13 cellular contexts compared by ENCODE assay signal in the genomic region with DNA sequence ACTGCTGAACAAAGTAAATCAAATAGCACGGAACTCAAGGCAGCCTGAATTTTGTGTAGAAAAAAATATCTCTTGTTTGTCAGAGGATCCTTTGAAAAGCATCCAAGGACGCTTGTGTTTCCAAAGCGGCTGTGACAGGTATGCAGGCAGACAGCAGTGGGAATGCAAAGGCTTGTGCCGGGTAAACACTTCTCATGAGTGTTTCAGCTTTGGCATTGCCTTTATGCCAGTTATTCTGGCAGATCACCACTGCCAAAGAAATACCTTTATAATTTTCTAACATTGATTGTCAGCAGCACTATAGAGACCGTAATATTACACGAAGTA.
DNase-seq lines count a peak whose midpoint lies in the region; TF ChIP-seq lines count a peak whose summit lies in the region.
"Had no signal": no experiment of that assay in that cellular context is flagged by ENCODE, and none has a peak within 500 bp of the region (broad histone marks: within the 10 kb centered on the region; RNA-seq: fewer than 3 reads in every experiment).

No MANE protein-coding gene starts in this region.

- no peaks in the 10 kb centered on the region for H3K36me3 Mint-ChIP-seq in activated CD4-positive, alpha-beta memory T cell treated with anti-CD3 and anti-CD28 coated beads for 36 hours
- H3K36me3 Mint-ChIP-seq: activated naive CD8-positive, alpha-beta T cell treated with anti-CD3 and anti-CD28 coated beads for 36 hours had no signal

- H3K36me3 ChIP-seq in endocrine pancreas (ENCODE audit: control insufficient read depth, insufficient read depth, low read length) (no peaks in the 10 kb centered on the region), osteoblast (ENCODE audit: insufficient read depth, low read length) (no peaks in the 10 kb centered on the region)
- H3K36me3 ChIP-seq: SJCRH30 had no signal

- H3K4me2 ChIP-seq in osteoblast (ENCODE audit: insufficient read depth, low read length): no peak overlapping the region

- no peak overlapping the region for H3K27ac ChIP-seq in osteoblast (ENCODE audit: low read depth, low read length)
- H3K27ac ChIP-seq: SJCRH30 had no signal

- H3K27me3 Mint-ChIP-seq in activated CD4-positive, alpha-beta memory T cell treated with anti-CD3 and anti-CD28 coated beads for 36 hours: peaks cover 55% of the 10 kb centered on the region

- intact Hi-C loops in activated CD4-positive, alpha-beta memory T cell treated with anti-CD3 and anti-CD28 coated beads for 36 hours (cut with micrococcal nuclease): loop anchor here (5.0 to 10.0 kb wide), 3 partner anchors 107 to 270 kb away; no protein-coding TSS in a partner anchor

- H3K9me3 Mint-ChIP-seq in activated CD4-positive, alpha-beta memory T cell treated with anti-CD3 and anti-CD28 coated beads for 36 hours: no peaks in the 10 kb centered on the region
- H3K9me3 Mint-ChIP-seq: activated naive CD8-positive, alpha-beta T cell treated with anti-CD3 and anti-CD28 coated beads for 36 hours had no signal

- H3K9me3 ChIP-seq in endocrine pancreas (ENCODE audit: control insufficient read depth, low read length) (no peaks in the 10 kb centered on the region), osteoblast (ENCODE audit: low read depth, low read length) (no peaks in the 10 kb centered on the region)
- H3K9me3 ChIP-seq: mucosa of descending colon, SJCRH30 had no signal

- CTCF ChIA-PET in activated CD4-positive, alpha-beta memory T cell treated with anti-CD3 and anti-CD28 coated beads for 36 hours (lab: Charles Lee): interaction anchor here (1.1 to 1.3 kb wide), 2 partner anchors 45 to 271 kb away, joined by 3 to 4 read pairs; no protein-coding TSS in a partner anchor

- H3K9ac ChIP-seq in endocrine pancreas (ENCODE audit: control insufficient read depth, insufficient read depth, low read length): no peak overlapping the region

- H3K4me1 Mint-ChIP-seq in activated CD4-positive, alpha-beta memory T cell treated with anti-CD3 and anti-CD28 coated beads for 36 hours (ENCODE audit: low read depth): peaks cover 17% of the 10 kb centered on the region

- no peak overlapping the region for H2AFZ ChIP-seq in osteoblast (ENCODE audit: low read length)

- H3K79me2 ChIP-seq in osteoblast (ENCODE audit: insufficient read depth, low read length): no peaks in the 10 kb centered on the region

- H3K4me1 ChIP-seq in endocrine pancreas (ENCODE audit: control insufficient read depth, insufficient read depth, low read length) (no peaks in the 10 kb centered on the region), osteoblast (ENCODE audit: insufficient read depth, low read length) (no peaks in the 10 kb centered on the region)
- H3K4me1 ChIP-seq: SJCRH30 had no signal

- POLR2A ChIA-PET in activated CD4-positive, alpha-beta memory T cell treated with anti-CD3 and anti-CD28 coated beads for 36 hours (lab: Charles Lee): no interaction called here

- no peaks in the 10 kb centered on the region for H3K27me3 ChIP-seq in endocrine pancreas (ENCODE audit: control insufficient read depth, insufficient read depth, low read length)
- peaks cover 59% of the 10 kb centered on the region for H3K27me3 ChIP-seq in osteoblast (ENCODE audit: insufficient read depth, low read length)
- H3K27me3 ChIP-seq: SJCRH30 had no signal

- H3K27ac Mint-ChIP-seq in activated CD4-positive, alpha-beta memory T cell treated with anti-CD3 and anti-CD28 coated beads for 36 hours: no peak overlapping the region
- H3K27ac Mint-ChIP-seq: activated naive CD8-positive, alpha-beta T cell treated with anti-CD3 and anti-CD28 coated beads for 36 hours had no signal

- no peak for TF ChIP-seq CTCF in osteoblast (IDR thresholded peaks at IDR 0.05; ENCODE audit: extremely low read depth, low read depth, low read length)

- H4K20me1 ChIP-seq in osteoblast (ENCODE audit: insufficient read depth, low read length): no peaks in the 10 kb centered on the region

- in situ Hi-C loops in G401 (cut with HindIII; ENCODE audit: low sequenced_read_pairs): no loop called here

- H3K4me3 ChIP-seq in endocrine pancreas (ENCODE audit: control insufficient read depth, insufficient read depth, low read length) (peak overlapping the region; percentile 34), osteoblast (ENCODE audit: insufficient read depth, low read length) (no peak overlapping the region)
- H3K4me3 ChIP-seq: mucosa of descending colon, SJCRH30 had no signal

- DNase-seq in G401 (ENCODE audit: low spot score) (peak; percentile 56), NCI-H128 (lab: John Stamatoyannopoulos, UW; ENCODE audit: unreplicated experiment) (peak; percentile 10), osteoblast (ENCODE audit: insufficient read length, low spot score, missing footprints) (peak; percentile 55), HK-2 (ENCODE audit: unreplicated experiment) (no peak), hypothalamus (lab: John Stamatoyannopoulos, UW) (no peak)
- DNase-seq in activated CD4-positive, alpha-beta memory T cell treated with anti-CD3 and anti-CD28 coated beads for 36 hours: no peak
- DNase-seq: cortex of kidney, GOT3, substantia nigra had no signal

- no peak overlapping the region for H3K4me3 Mint-ChIP-seq in activated CD4-positive, alpha-beta memory T cell treated with anti-CD3 and anti-CD28 coated beads for 36 hours

Comparison
In these comparisons a context has a peak if more than half of its experiments do, and no peak if none do; other contexts are left out.
1. DNase-seq: peak in G401 (single experiment), NCI-H128 (single experiment) and osteoblast (single experiment); none in HK-2 (single experiment), activated CD4-positive, alpha-beta memory T cell treated with anti-CD3 and anti-CD28 coated beads for 36 hours (single experiment) and hypothalamus (0 of 51).